8 cellular contexts compared by ENCODE assay signal in the genomic region with DNA sequence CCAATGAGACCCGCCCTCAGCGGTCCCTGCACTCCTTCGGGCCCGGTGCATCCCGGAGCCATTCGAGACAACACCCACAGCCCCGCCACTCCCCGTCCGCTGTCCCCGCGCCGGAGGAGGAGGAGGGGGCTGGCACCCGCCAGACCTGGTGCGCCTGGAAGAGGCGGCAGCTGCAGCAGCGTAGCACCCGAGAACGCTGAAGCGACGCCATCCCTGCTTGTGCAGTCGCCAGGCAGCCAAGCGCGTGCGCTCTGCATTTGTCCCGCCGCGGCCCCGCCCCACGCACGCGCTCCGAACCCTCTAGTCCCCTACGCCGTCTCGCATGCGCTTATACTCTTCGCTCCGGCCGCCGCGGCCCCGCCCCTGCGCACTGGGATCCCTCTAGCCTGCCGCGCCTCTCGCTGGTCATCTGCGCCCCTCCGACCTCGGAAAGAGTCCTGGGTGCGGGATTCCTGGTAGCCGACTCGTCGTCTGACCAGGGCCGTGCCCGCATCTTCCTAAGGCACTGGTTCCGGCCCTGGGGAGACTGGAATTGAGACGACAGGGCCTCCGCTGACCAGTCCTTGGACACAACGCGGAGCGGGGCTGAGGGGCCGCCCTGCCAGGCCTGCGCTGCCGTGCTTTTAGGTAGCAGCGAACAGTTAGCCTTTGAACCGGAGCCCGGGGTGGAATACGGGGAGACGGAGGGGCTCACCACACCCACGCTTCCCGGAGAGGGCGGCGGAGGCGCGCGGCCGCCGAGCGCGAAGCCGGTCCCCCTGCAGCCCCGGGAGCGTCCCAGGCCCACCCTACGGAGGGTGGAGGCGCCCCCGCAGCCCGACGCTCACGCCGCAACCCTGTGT. TPM values are rescaled to one million over a fixed set of nuclear protein-coding genes. Genes with fewer than 3 reads are reported as not detected.
DNase-seq lines count a peak whose midpoint lies in the region; ATAC-seq, FAIRE-seq and TF ChIP-seq lines count a peak whose summit lies in the region.

A gene with protein sequence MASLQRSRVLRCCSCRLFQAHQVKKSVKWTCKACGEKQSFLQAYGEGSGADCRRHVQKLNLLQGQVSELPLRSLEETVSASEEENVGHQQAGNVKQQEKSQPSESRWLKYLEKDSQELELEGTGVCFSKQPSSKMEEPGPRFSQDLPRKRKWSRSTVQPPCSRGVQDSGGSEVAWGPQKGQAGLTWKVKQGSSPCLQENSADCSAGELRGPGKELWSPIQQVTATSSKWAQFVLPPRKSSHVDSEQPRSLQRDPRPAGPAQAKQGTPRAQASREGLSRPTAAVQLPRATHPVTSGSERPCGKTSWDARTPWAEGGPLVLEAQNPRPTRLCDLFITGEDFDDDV (minus strand): TSS at position 232 of the 842 bp plus-strand sequence. CDS start 21 bp downstream, at position 211.

- CTCF ChIA-PET in A549 (lab: Yijun Ruan, JAX), result interaction anchor here (2.5 kb wide), 1 partner anchor 57 kb away, joined by 10 read pairs; no protein-coding TSS in a partner anchor

- peak within 1 kb of the TSS; percentile 85 for H3K4me2 ChIP-seq in A549

- H3K9me3 ChIP-seq in A549, result no peaks in the 10 kb centered on the region
- peaks cover 0 to 6% of the 10 kb centered on the region in 2 donors for H3K9me3 ChIP-seq in breast epithelium
- H3K9me3 ChIP-seq in iPS-18c (ENCODE audit: control insufficient read depth, insufficient read depth, low read length), result peaks cover 2% of the 10 kb centered on the region

- H3K4me3 ChIP-seq in A549 (peak within 1 kb of the TSS; percentile 75), breast epithelium (peak within 1 kb of the TSS; percentile 82 to 95 (median 89)), iPS-18c (ENCODE audit: insufficient read depth, low read depth, low read length) (peak within 1 kb of the TSS; percentile 86), skin epidermis (peak within 1 kb of the TSS; percentile 65 to 99 (median 82))

- peaks cover 9% of the 10 kb centered on the region; the same call in 2 of the 3 replicates for H3K4me1 ChIP-seq in A549
- H3K4me1 ChIP-seq in breast epithelium, result no peaks in the 10 kb centered on the region

- under 1% methylated on average over 55 of the region's 90 CpGs for WGBS in A549 (ENCODE audit: missing lambda C conversion rate)

- H3K27ac ChIP-seq in A549 (peak within 1 kb of the TSS; percentile 89 to 95), VCaP (peak within 1 kb of the TSS; percentile 98), breast epithelium (peak within 1 kb of the TSS; percentile 84 to 92), skin epidermis (peak within 1 kb of the TSS; percentile 71 to 96 (median 87))

- POLR2A ChIA-PET in A549 (lab: Yijun Ruan, JAX), result interaction anchor here (1.5 kb wide), 1 partner anchor 38 kb away, joined by 4 read pairs; the partner anchor contains the start of gene SQSTM1

- ATAC-seq in A549 (peak; percentile 92 to 98), HG03066 (IDR thresholded peaks at IDR 0.05; ENCODE audit: low read depth, unreplicated experiment) (peak; percentile 99)

- intact Hi-C loops in breast epithelium (cut with DNase I; ENCODE audit: low total_unique reads), result loop anchor here (5.0 kb wide), 1 partner anchor 602 kb away; no protein-coding TSS in a partner anchor

- no peaks in the 10 kb centered on the region for H3K36me3 ChIP-seq in breast epithelium

- FAIRE-seq in A549 (lab: Jason Lieb, UNC), result no peak

- TF ChIP-seq CTCF in A549 (IDR thresholded peaks at IDR 0.05) (no peak), VCaP (conservative IDR thresholded peaks at IDR 0.05) (no peak), breast epithelium (IDR thresholded peaks at IDR 0.05) (no peak)

- TF ChIP-seq POLR2A in A549 (IDR thresholded peaks at IDR 0.05; ENCODE audit: low read length) (peak; percentile 96), GM18526 (IDR thresholded peaks at IDR 0.05; ENCODE audit: extremely low read depth, insufficient read length) (peak; percentile 71), breast epithelium (IDR thresholded peaks at IDR 0.05) (no peak)

- DNase-seq in A549 (ENCODE audit: low read depth in 1 of 2, low spot score in 1 of 2), result peak; percentile 86 to 97
- peak; percentile 71 for DNase-seq in NCI-H2171 (lab: John Stamatoyannopoulos, UW)
- peak; percentile 93 to 95 for DNase-seq in breast epithelium (ENCODE audit: low spot score in 2 of 2)

- no peak for TF ChIP-seq EP300 in A549 (IDR thresholded peaks at IDR 0.05)

- TF ChIP-seq RAD21 in A549 (conservative IDR thresholded peaks at IDR 0.05 in 1 of 2, IDR thresholded peaks at IDR 0.05 in 1 of 2), result peak in 1 of 2 experiments; percentile 30; a peak in 2 of 5 replicates

- H3K27me3 ChIP-seq in breast epithelium, result no peaks in the 10 kb centered on the region

TF ChIP-seq in A549, 52 proteins besides CTCF, POLR2A, EP300 and RAD21 (continues in another document):
- TF ChIP-seq ATOH8 (CRISPR knock-in tag; IDR thresholded peaks at IDR 0.05; ENCODE audit: low read depth), result no peak
- TF ChIP-seq HDAC2 (IDR thresholded peaks at IDR 0.05), result no peak
- peak; percentile 21; the same call in 1 of the 2 replicates for TF ChIP-seq PHF8 (IDR thresholded peaks at IDR 0.05; ENCODE audit: borderline replicate concordance, low read depth)
- no peak for TF ChIP-seq RFX5 (IDR thresholded peaks at IDR 0.05)
- TF ChIP-seq, protein P1, sequence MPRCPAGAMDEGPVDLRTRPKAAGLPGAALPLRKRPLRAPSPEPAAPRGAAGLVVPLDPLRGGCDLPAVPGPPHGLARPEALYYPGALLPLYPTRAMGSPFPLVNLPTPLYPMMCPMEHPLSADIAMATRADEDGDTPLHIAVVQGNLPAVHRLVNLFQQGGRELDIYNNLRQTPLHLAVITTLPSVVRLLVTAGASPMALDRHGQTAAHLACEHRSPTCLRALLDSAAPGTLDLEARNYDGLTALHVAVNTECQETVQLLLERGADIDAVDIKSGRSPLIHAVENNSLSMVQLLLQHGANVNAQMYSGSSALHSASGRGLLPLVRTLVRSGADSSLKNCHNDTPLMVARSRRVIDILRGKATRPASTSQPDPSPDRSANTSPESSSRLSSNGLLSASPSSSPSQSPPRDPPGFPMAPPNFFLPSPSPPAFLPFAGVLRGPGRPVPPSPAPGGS (IDR thresholded peaks at IDR 0.05), result peak; percentile 73; the same call in 2 of the 3 replicates
- no peak for TF ChIP-seq FOSB (CRISPR knock-in tag; IDR thresholded peaks at IDR 0.05)
- TF ChIP-seq RNF2 (IDR thresholded peaks at IDR 0.05; ENCODE audit: borderline replicate concordance, low read depth), result no peak
- no peak for TF ChIP-seq BHLHE40 (IDR thresholded peaks at IDR 0.05; ENCODE audit: low read depth, low read length)
- TF ChIP-seq ZFP36 (IDR thresholded peaks at IDR 0.05; ENCODE audit: borderline replicate concordance, partially characterized antibody), result no peak
- 0 out of 3 replicates have a peak, but pooled peaks have one; percentile 18 for TF ChIP-seq SMC3 (IDR thresholded peaks at IDR 0.05)
- TF ChIP-seq, protein P2, sequence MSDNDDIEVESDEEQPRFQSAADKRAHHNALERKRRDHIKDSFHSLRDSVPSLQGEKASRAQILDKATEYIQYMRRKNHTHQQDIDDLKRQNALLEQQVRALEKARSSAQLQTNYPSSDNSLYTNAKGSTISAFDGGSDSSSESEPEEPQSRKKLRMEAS (IDR thresholded peaks at IDR 0.05), result peak; percentile 92
- TF ChIP-seq HOXB13 (CRISPR knock-in tag; IDR thresholded peaks at IDR 0.05; ENCODE audit: low read depth), result no peak
- no peak for TF ChIP-seq CEBPB (IDR thresholded peaks at IDR 0.05)
- TF ChIP-seq HMGXB4 (CRISPR knock-in tag; IDR thresholded peaks at IDR 0.05; ENCODE audit: borderline replicate concordance), result no peak
- peak; percentile 60; the same call in 1 of the 2 replicates for TF ChIP-seq POLR2AphosphoS2 (conservative IDR thresholded peaks at IDR 0.05; ENCODE audit: low read length)
- no peak for TF ChIP-seq CBX2 (IDR thresholded peaks at IDR 0.05; ENCODE audit: borderline replicate concordance, low read depth)
- no peak for TF ChIP-seq ELK1 (IDR thresholded peaks at IDR 0.05; ENCODE audit: low read depth, low read length)
- TF ChIP-seq JUN (IDR thresholded peaks at IDR 0.05), result peak; percentile 46 to 89; a peak in 4 of 5 replicates
- no peak for TF ChIP-seq TP53 (CRISPR knock-in tag; IDR thresholded peaks at IDR 0.05)

RNA-seq across cellular contexts. Expression of the gene that starts here (rescaled TPM):
- polyA plus RNA-seq in A549 (2011; rRNA removed) (21.4 and 26.1 TPM in 2 replicates), A549 (2017; fragmentation: RNase III; extraction: RNeasy Plus Mini Kit Qiagen cat#74134 plus additional on column Dnase treatment) (29.7 to 35.9 TPM (median 30.5 TPM) in 3 replicates)
- polyA plus RNA-seq in A549 (2012; cell fraction: cytosol; rRNA removed), result 19.4 and 20.7 TPM in 2 replicates
- polyA plus RNA-seq in A549 (2012; cell fraction: nucleus; rRNA removed), result 155 and 197 TPM in 2 replicates
- 12.2 and 13.2 TPM in 2 replicates for polyA minus RNA-seq in A549 (2011; rRNA and poly(A)+ RNA removed)
- total RNA-seq in breast epithelium, result 10 to 100 TPM; 32.3 to 67.2 (median 48.8) TPM

Comparison
In these comparisons a context has a peak if more than half of its experiments do, and no peak if none do; other contexts are left out.
1. Peak in every context shown above with its lines: DNase-seq, ATAC-seq, H3K4me3 ChIP-seq and H3K27ac ChIP-seq.